ENCODE assay signal across 32 cellular contexts in genomic region chr1:207224666-207225065, GRCh38.
A peak's percentile ranks its signal among the peaks of the same experiment; 100 is the strongest.
DNase-seq lines count a peak whose midpoint lies in the region; ATAC-seq, FAIRE-seq and TF ChIP-seq lines count a peak whose summit lies in the region.
"Had no signal": no experiment of that assay in that cellular context is flagged by ENCODE, and none has a peak within 500 bp of the region (broad histone marks: within the 10 kb centered on the region; RNA-seq: fewer than 3 reads in every experiment).

No MANE protein-coding gene starts in this region.

- H2AFZ ChIP-seq in PC-3 (ENCODE audit: low read length) (no peak overlapping the region), K562 (ENCODE audit: low read depth, low read length) (no peak overlapping the region)

- no peaks in the 10 kb centered on the region for H3K9me1 ChIP-seq in K562 (ENCODE audit: control insufficient read depth, insufficient read depth, low read length)

- H3K27me3 ChIP-seq in PC-3 (ENCODE audit: low read length) (no peaks in the 10 kb centered on the region), K562 (ENCODE audit: control insufficient read depth in 2 of 2, insufficient read depth in 2 of 2, low read length in 2 of 2) (no peaks in the 10 kb centered on the region)
- H3K27me3 ChIP-seq: BLaER1; BLaER1 treated with 17β-estradiol and CSF1 and Interleukin-3, amounts not matched to agents 10 nM and 100 nM had no signal

- no TSS peak for BruUV-seq in PC-3 (replicated peaks; lab: Mats Ljungman, UMichigan)
- BruUV-seq in K562 (replicated peaks; lab: Mats Ljungman, UMichigan), result no TSS peak

- no peaks in the 10 kb centered on the region for H4K20me1 ChIP-seq in PC-3 (ENCODE audit: low read length)
- no peaks in the 10 kb centered on the region for H4K20me1 ChIP-seq in K562 (replicated peaks; ENCODE audit: control insufficient read depth, insufficient read depth, low read length)
- H4K20me1 ChIP-seq: BLaER1; BLaER1 treated with 17β-estradiol and CSF1 and Interleukin-3, amounts not matched to agents 10 nM and 100 nM had no signal

- TF ChIP-seq CTCF in A549 (IDR thresholded peaks at IDR 0.05), result no peak
- no peak for TF ChIP-seq CTCF in PC-3 (conservative IDR thresholded peaks at IDR 0.05; ENCODE audit: low read depth, low read length)
- no peak for TF ChIP-seq CTCF in K562 (IDR thresholded peaks at IDR 0.05 in 2 of 3, conservative IDR thresholded peaks at IDR 0.05 in 1 of 3; ENCODE audit: insufficient read depth in 2 of 3, low read depth in 1 of 3, low read length in 3 of 3)

- H3K9ac ChIP-seq in PC-3 (ENCODE audit: low read length) (no peak overlapping the region), K562 (ENCODE audit: insufficient read depth in 1 of 2, low read depth in 2 of 2, low read length in 2 of 2) (no peak overlapping the region)
- H3K9ac ChIP-seq: BLaER1; BLaER1 treated with 17β-estradiol and CSF1 and Interleukin-3, amounts not matched to agents 10 nM and 100 nM had no signal

- no peak for FAIRE-seq in A549 (lab: Jason Lieb, UNC)
- no peak for FAIRE-seq in K562 (lab: Jason Lieb, UNC)
- FAIRE-seq: A204.1, D721Med had no signal

- ATAC-seq in A549, result no peak
- ATAC-seq in PC-3, result no peak
- no peak for ATAC-seq in K562
- ATAC-seq: CD8-positive, alpha-beta T cell had no signal

- H3K9me3 ChIP-seq in A549, result no peaks in the 10 kb centered on the region
- no peaks in the 10 kb centered on the region for H3K9me3 ChIP-seq in PC-3 (ENCODE audit: low read length)
- no peaks in the 10 kb centered on the region for H3K9me3 ChIP-seq in K562 (replicated peaks; ENCODE audit: control insufficient read depth, insufficient read depth, low read depth, low read length)
- H3K9me3 ChIP-seq: BE2C; BLaER1; BLaER1 treated with 17β-estradiol and CSF1 and Interleukin-3, amounts not matched to agents 10 nM and 100 nM; Caco-2 had no signal

- POLR2A ChIA-PET in A549 (lab: Yijun Ruan, JAX) (no interaction called here), PC-3 (lab: Charles Lee; ENCODE audit: unreplicated experiment) (no interaction called here), K562 (lab: Yijun Ruan, JAX) (no interaction called here)

- CTCF ChIA-PET in A549 (lab: Yijun Ruan, JAX), result interaction anchor here (0.5 to 1.4 kb wide), 2 partner anchors 10 to 172 kb away, joined by 3 to 4 read pairs; no protein-coding TSS in a partner anchor
- CTCF ChIA-PET in PC-3 (lab: Charles Lee), result no interaction called here
- CTCF ChIA-PET in K562 (lab: Yijun Ruan, JAX; ENCODE audit: low intra/inter-chr PET ratio), result no interaction called here

- no peaks in the 10 kb centered on the region for H3F3A ChIP-seq in PC-3 (ENCODE audit: low read length, unreplicated experiment)

- H3K36me3 ChIP-seq in PC-3 (ENCODE audit: low read depth, low read length) (no peaks in the 10 kb centered on the region), K562 (ENCODE audit: control insufficient read depth, insufficient read depth, low read length) (no peaks in the 10 kb centered on the region)
- H3K36me3 ChIP-seq: BE2C; BLaER1; BLaER1 treated with 17β-estradiol and CSF1 and Interleukin-3, amounts not matched to agents 10 nM and 100 nM had no signal

- H3K4me1 ChIP-seq in A549, result peaks cover 10% of the 10 kb centered on the region; the same call in 1 of the 3 replicates
- H3K4me1 ChIP-seq in PC-3 (ENCODE audit: insufficient read depth, low read length), result peaks cover 35% of the 10 kb centered on the region
- peaks cover 0 to 19% of the 10 kb centered on the region in 2 experiments; a peak in 3 of 5 replicates for H3K4me1 ChIP-seq in K562 (replicated peaks in 1 of 2; ENCODE audit: control insufficient read depth in 2 of 2, insufficient read depth in 2 of 2, low read length in 2 of 2)
- H3K4me1 ChIP-seq: BE2C, BLaER1, Caco-2 had no signal

- no peaks in the 10 kb centered on the region for H3K79me2 ChIP-seq in PC-3 (ENCODE audit: low read length)
- no peaks in the 10 kb centered on the region for H3K79me2 ChIP-seq in K562 (ENCODE audit: control insufficient read depth, insufficient read depth, low read length)

- H3K4me3 ChIP-seq in A549 (no peak overlapping the region), PC-3 (ENCODE audit: low read length) (no peak overlapping the region), K562 (no peak overlapping the region)
- H3K4me3 ChIP-seq: BLaER1; BLaER1 treated with 17β-estradiol and CSF1 and Interleukin-3, amounts not matched to agents 10 nM and 100 nM had no signal

- DNase-seq in A549 (ENCODE audit: low read depth in 1 of 2, low spot score in 1 of 2) (no peak), PC-3 (no peak), K562 (ENCODE audit: extremely low read depth in 1 of 4, low spot score in 3 of 4) (no peak), cerebellum (ENCODE audit: low spot score) (no peak), posterior vena cava (ENCODE audit: low spot score) (no peak), NCI-H69 (lab: John Stamatoyannopoulos, UW) (no peak)
- DNase-seq: 8988T; ACHN; AML-193; BE2C; C1 segment of cervical spinal cord; Caco-2; Calu3; CD4-positive, alpha-beta memory T cell; CD4-positive, alpha-beta T cell; CD4-positive, CD25-positive, alpha-beta regulatory T cell; CD8-positive, alpha-beta memory T cell; CD8-positive, alpha-beta T cell; COR-L47; DMS 273 treated with DMSO at 0.1 percent for 48 hours; DMS153; DMS53; DMS79; DMS79 treated with DMSO at 0.1 percent for 48 hours; DND-41; EL had no signal

- no peaks in the 10 kb centered on the region for H3K9me2 ChIP-seq in PC-3 (replicated peaks; ENCODE audit: low read length)

- no peak overlapping the region for H3K4me2 ChIP-seq in A549
- no peak overlapping the region for H3K4me2 ChIP-seq in PC-3 (ENCODE audit: low read length)
- no peak overlapping the region for H3K4me2 ChIP-seq in K562 (ENCODE audit: insufficient read depth, low read length)
- H3K4me2 ChIP-seq: BLaER1; BLaER1 treated with 17β-estradiol and CSF1 and Interleukin-3, amounts not matched to agents 10 nM and 100 nM had no signal

- intact Hi-C loops in PC-3 (cut with micrococcal nuclease), result loop anchor here (5.0 kb wide), 1 partner anchor 98 kb away; the partner anchor contains the start of gene CD55
- intact Hi-C loops in K562 (cut with micrococcal nuclease), result no loop called here
- intact Hi-C loops in posterior vena cava (cut with DNase I), result no loop called here

- H3K27ac ChIP-seq in A549 (no peak overlapping the region), PC-3 (ENCODE audit: low read length) (peak overlapping the region; percentile 2; the same call in 1 of the 2 replicates), K562 (ENCODE audit: extremely low read depth, low read depth, low read length) (no peak overlapping the region)
- H3K27ac ChIP-seq: 22Rv1; BLaER1; BLaER1 treated with 17β-estradiol and CSF1 and Interleukin-3, amounts not matched to agents 10 nM and 100 nM; C4-2B had no signal

- TF ChIP-seq EP300 in A549 (IDR thresholded peaks at IDR 0.05) (no peak), K562 (IDR thresholded peaks at IDR 0.05; ENCODE audit: low read length) (no peak)

- no peak for TF ChIP-seq RAD21 in A549 (conservative IDR thresholded peaks at IDR 0.05 in 1 of 2, IDR thresholded peaks at IDR 0.05 in 1 of 2)
- no peak for TF ChIP-seq RAD21 in K562 (CRISPR knock-in tag; conservative IDR thresholded peaks at IDR 0.05 in 1 of 2, IDR thresholded peaks at IDR 0.05 in 1 of 2)

- TF ChIP-seq POLR2A in A549 (IDR thresholded peaks at IDR 0.05; ENCODE audit: low read length) (no peak), K562 (conservative IDR thresholded peaks at IDR 0.05) (no peak)

- in situ Hi-C loops in K562 (cut with MboI), result no loop called here

TF ChIP-seq in A549, 52 proteins besides CTCF, POLR2A, EP300 and RAD21:
- TF ChIP-seq NFE2L2 (conservative IDR thresholded peaks at IDR 0.05; ENCODE audit: low read length), result no peak
- TF ChIP-seq HDAC2 (IDR thresholded peaks at IDR 0.05), result no peak
- no peak for TF ChIP-seq HOXB5 (CRISPR knock-in tag; IDR thresholded peaks at IDR 0.05)
- TF ChIP-seq TFCP2L1 (CRISPR knock-in tag; IDR thresholded peaks at IDR 0.05), result no peak
- TF ChIP-seq MAFK (IDR thresholded peaks at IDR 0.05; ENCODE audit: partially characterized antibody), result peak; percentile 52

TF ChIP-seq in K562, 482 proteins besides CTCF, POLR2A, EP300 and RAD21:
- TF ChIP-seq ZNF146 (CRISPR knock-in tag; IDR thresholded peaks at IDR 0.05; ENCODE audit: unreplicated experiment) (peak; percentile 37), ZNF316 (IDR thresholded peaks at IDR 0.05) (peak; percentile 73), C11orf30 (IDR thresholded peaks at IDR 0.05; ENCODE audit: low read depth) (peak; percentile 46), ATF7 (IDR thresholded peaks at IDR 0.05) (no peak)

Comparison
In these comparisons a context has a peak if more than half of its experiments do, and no peak if none do; other contexts are left out.
1. Of the 35 proteins assayed by ChIP-seq in both K562 and A549: peak only in K562: none; only in A549: MAFK; in both: none; in neither: 34.